In the genomic region with DNA sequence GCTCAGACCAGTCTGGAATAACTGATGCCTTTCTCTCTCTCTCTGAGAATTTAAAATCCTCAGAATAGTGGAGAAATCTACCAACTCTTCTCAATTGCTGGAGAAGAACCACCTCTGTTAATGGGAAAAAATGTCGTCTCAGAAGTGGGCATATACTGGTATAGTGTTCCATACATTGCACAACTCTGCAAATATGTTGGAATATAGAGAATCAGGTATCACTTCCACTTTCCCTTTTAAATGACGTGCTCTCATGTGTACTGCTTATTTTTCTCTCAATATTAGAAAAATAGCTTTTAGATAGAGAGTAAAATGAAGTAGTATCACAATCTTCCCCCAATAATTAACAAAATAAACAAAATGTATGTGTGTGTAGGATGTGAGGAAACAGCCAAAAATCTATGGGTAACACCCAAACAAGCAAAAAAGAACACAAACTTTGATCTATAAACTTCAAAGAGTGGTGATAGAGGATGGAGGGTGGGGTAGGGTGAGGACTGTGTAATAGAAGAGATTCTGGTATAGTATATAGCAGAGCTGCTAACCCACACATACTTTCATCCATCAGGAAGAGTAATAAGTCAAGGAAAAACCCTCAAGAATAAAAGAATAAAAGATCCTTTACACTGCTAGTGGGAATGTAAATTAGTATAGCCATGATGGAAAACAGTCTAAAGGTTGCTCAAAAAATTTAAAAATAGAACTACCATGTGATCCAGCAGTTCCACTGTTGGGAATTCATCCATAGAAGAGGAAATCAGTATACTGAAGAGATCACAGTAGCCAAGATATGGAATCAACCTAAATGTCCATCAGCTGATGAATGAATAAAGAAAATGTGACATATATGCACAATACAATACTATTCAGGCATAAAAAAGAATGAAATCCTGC, we compare ENCODE assay signal across 18 cellular contexts. TPM values are rescaled to one million over a fixed set of nuclear protein-coding genes. Genes with fewer than 3 reads are reported as not detected.
A peak's percentile ranks its signal among the peaks of the same experiment; 100 is the strongest.
DNase-seq lines count a peak whose midpoint lies in the region; ATAC-seq lines count a peak whose summit lies in the region.
"Had no signal": no experiment of that assay in that cellular context is flagged by ENCODE, and none has a peak within 500 bp of the region (broad histone marks: within the 10 kb centered on the region; RNA-seq: fewer than 3 reads in every experiment).

No MANE protein-coding gene starts in this region.

- H3K9me3 Mint-ChIP-seq in activated naive CD4-positive, alpha-beta T cell treated with anti-CD3 and anti-CD28 coated beads, Interleukin-2, amount 10 ng/mL, durations not matched to agents 7 days and 5 days = no peaks in the 10 kb centered on the region
- no peaks in the 10 kb centered on the region for H3K9me3 Mint-ChIP-seq in T-cell
- H3K9me3 Mint-ChIP-seq: type B pancreatic cell had no signal

- peaks cover 4% of the 10 kb centered on the region for H3K4me1 ChIP-seq in thymus (ENCODE audit: control insufficient read depth, insufficient read depth, low read length)

- no peak overlapping the region for H3K4me3 ChIP-seq in thymus (ENCODE audit: low read length)
- H3K4me3 ChIP-seq: sigmoid colon had no signal

- no peaks in the 10 kb centered on the region for H3K27me3 ChIP-seq in thymus (ENCODE audit: control insufficient read depth, insufficient read depth)
- H3K27me3 ChIP-seq: sigmoid colon had no signal

- H3K27ac ChIP-seq in thymus (ENCODE audit: low read depth) = peak overlapping the region; percentile 31
- H3K27ac ChIP-seq: RWPE1, sigmoid colon had no signal

- peaks cover 43% of the 10 kb centered on the region for H3K36me3 Mint-ChIP-seq in activated naive CD4-positive, alpha-beta T cell treated with anti-CD3 and anti-CD28 coated beads, Interleukin-2, amount 10 ng/mL, durations not matched to agents 7 days and 5 days
- H3K36me3 Mint-ChIP-seq in T-cell = peaks cover 21% of the 10 kb centered on the region

- peaks cover 34% of the 10 kb centered on the region for H3K4me1 Mint-ChIP-seq in activated naive CD4-positive, alpha-beta T cell treated with anti-CD3 and anti-CD28 coated beads, Interleukin-2, amount 10 ng/mL, durations not matched to agents 7 days and 5 days
- H3K4me1 Mint-ChIP-seq in T-cell = peaks cover 51 to 73% (median 73%) of the 10 kb centered on the region in 3 donors

- no peaks in the 10 kb centered on the region for H3K9me3 ChIP-seq in thymus (ENCODE audit: control insufficient read depth)
- H3K9me3 ChIP-seq: sigmoid colon had no signal

- CTCF ChIA-PET in activated naive CD4-positive, alpha-beta T cell treated with anti-CD3 and anti-CD28 coated beads, Interleukin-2, amount 10 ng/mL, durations not matched to agents 7 days and 5 days (lab: Charles Lee) = interaction anchor here (0.6 to 1.4 kb wide), 2 partner anchors 15 to 186 kb away, joined by 3 to 5 read pairs; no protein-coding TSS in a partner anchor
- CTCF ChIA-PET in T-cell (lab: Charles Lee) = interaction anchor here in 1 of 2 donors (0.5 to 1.5 kb wide), 2 partner anchors 38 to 315 kb away, joined by 3 to 5 read pairs; no protein-coding TSS in a partner anchor

- peak overlapping the region; percentile 60 for H3K27ac Mint-ChIP-seq in activated naive CD4-positive, alpha-beta T cell treated with anti-CD3 and anti-CD28 coated beads, Interleukin-2, amount 10 ng/mL, durations not matched to agents 7 days and 5 days
- H3K27ac Mint-ChIP-seq in T-cell = peak overlapping the region; percentile 85 to 89
- H3K27ac Mint-ChIP-seq: type B pancreatic cell had no signal

- H3K27me3 Mint-ChIP-seq in activated naive CD4-positive, alpha-beta T cell treated with anti-CD3 and anti-CD28 coated beads, Interleukin-2, amount 10 ng/mL, durations not matched to agents 7 days and 5 days = no peaks in the 10 kb centered on the region
- H3K27me3 Mint-ChIP-seq in T-cell = no peaks in the 10 kb centered on the region
- H3K27me3 Mint-ChIP-seq: type B pancreatic cell had no signal

- POLR2A ChIA-PET in T-cell (lab: Charles Lee) = interaction anchor here in 1 of 2 donors (0.6 kb wide), 1 partner anchor 1038 kb away, joined by 3 read pairs; no protein-coding TSS in a partner anchor

- peak overlapping the region; percentile 19 for H3K4me3 Mint-ChIP-seq in activated naive CD4-positive, alpha-beta T cell treated with anti-CD3 and anti-CD28 coated beads, Interleukin-2, amount 10 ng/mL, durations not matched to agents 7 days and 5 days
- H3K4me3 Mint-ChIP-seq in T-cell = peak overlapping the region; percentile 42 to 66 (median 47)
- H3K4me3 Mint-ChIP-seq: type B pancreatic cell had no signal

- peaks cover 24% of the 10 kb centered on the region for H3K36me3 ChIP-seq in thymus (ENCODE audit: control insufficient read depth, insufficient read depth)

- WGBS in thymus = 88% methylated on average over 2 of the region's 2 CpGs

- DNase-seq in activated naive CD4-positive, alpha-beta T cell treated with anti-CD3 and anti-CD28 coated beads, Interleukin-2, amount 10 ng/mL, durations not matched to agents 7 days and 5 days = no peak
- no peak for DNase-seq in activated naive CD4-positive, alpha-beta T cell treated with anti-CD3 and anti-CD28 coated beads, Interleukin-2, amount 50 U/mL, for 16 hours
- peak in 3 of 34 experiments; percentile 8 to 14 (median 9) for DNase-seq in T-cell
- DNase-seq in effector CD4-positive, alpha-beta T cell = peak; percentile 4
- DNase-seq: activated CD4-positive, alpha-beta T cell treated with anti-CD3 and anti-CD28 coated beads, Interleukin-2, amount 50 U/mL, for 4 hours; DMS79; mesendoderm; NCI-H2081 treated with DMSO at 0.1 percent for 48 hours; NCI-H748 treated with DMSO at 0.1 percent for 48 hours; sigmoid colon; stimulated activated CD4-positive, alpha-beta T cell treated with anti-CD3 and anti-CD28 coated beads, Interleukin-2, amount 100 ng/mL, for 48 hours; stimulated activated CD8-positive, alpha-beta memory T cell treated with anti-CD3 and anti-CD28 coated beads, Interleukin-4, amount 100 ng/mL, for 48 hours had no signal

- ATAC-seq in T-cell (replicated peaks in 1 of 4) (peak; percentile 86 to 98 (median 94)), GM21381 (IDR thresholded peaks at IDR 0.05; ENCODE audit: unreplicated experiment) (no peak), GM21619 (IDR thresholded peaks at IDR 0.05; ENCODE audit: unreplicated experiment) (no peak)
- ATAC-seq in activated CD4-positive, CD25-positive, alpha-beta regulatory T cell treated with anti-CD3 and anti-CD28 coated beads, Interleukin-2, amount 50 U/mL, for 24 hours = no peak

RNA-seq across cellular contexts. Expression of gene NFATC3, which starts 46.9 kb away (rescaled TPM):
- 100 to 1,000 TPM; 111 to 144 (median 116) TPM for total RNA-seq in T-cell
- 37.4 TPM for polyA plus RNA-seq in thymus

Comparison
In these comparisons a context has a peak if more than half of its experiments do, and no peak if none do; other contexts are left out.
1. ATAC-seq: peak in T-cell (4 of 4); none in GM21381 (single experiment), activated CD4-positive, CD25-positive, alpha-beta regulatory T cell treated with anti-CD3 and anti-CD28 coated beads, Interleukin-2, amount 50 U/mL, for 24 hours (0 of 2) and GM21619 (single experiment).